Comparison of ENCODE assay signal across 35 cellular contexts in genomic region chr4:158331863-158332262, GRCh38.
"Had no signal": no experiment of that assay in that cellular context is flagged by ENCODE, and none has a peak within 500 bp of the region (broad histone marks: within the 10 kb centered on the region; RNA-seq: fewer than 3 reads in every experiment).

No MANE protein-coding gene starts in this region.

- H3K27me3 ChIP-seq: MG63 had no signal

- DNase-seq: Kasumi-1, MG63, MM.1S, MV-4-11, NCI-H1048, NCI-H1092, NCI-H1092 treated with DMSO at 0.1 percent for 48 hours, NCI-H1105, NCI-H1105 treated with DMSO at 0.1 percent for 48 hours, NCI-H1417, NCI-H1417 treated with DMSO at 0.1 percent for 48 hours, NCI-H1436, NCI-H1436 treated with DMSO at 0.1 percent for 48 hours, NCI-H146, NCI-H1694, NCI-H1694 treated with DMSO at 0.1 percent for 48 hours, NCI-H187, NCI-H187 treated with DMSO at 0.1 percent for 48 hours, NCI-H1930, NCI-H2029, NCI-H2029 treated with DMSO at 0.1 percent for 48 hours, NCI-H2081, NCI-H2081 treated with DMSO at 0.1 percent for 48 hours, NCI-H2107, NCI-H2171, NCI-H2171 treated with DMSO at 0.1 percent for 48 hours, NCI-H2227 treated with DMSO at 0.1 percent for 48 hours, NCI-H226, NCI-H345, NCI-H446, NCI-H446 treated with DMSO at 0.1 percent for 48 hours, NCI-H510A, NCI-H510A treated with DMSO at 0.1 percent for 48 hours, NCI-H524, NCI-H524 treated with DMSO at 0.1 percent for 48 hours had no signal

- H3K36me3 ChIP-seq: MG63 had no signal

- H3K4me3 ChIP-seq: MG63 had no signal
